20 cellular contexts compared by ENCODE assay signal in genomic region chr17:22441776-22442175, GRCh38.
A peak's percentile ranks its signal among the peaks of the same experiment; 100 is the strongest.
DNase-seq lines count a peak whose midpoint lies in the region; ATAC-seq and TF ChIP-seq lines count a peak whose summit lies in the region.
"Had no signal": no experiment of that assay in that cellular context is flagged by ENCODE, and none has a peak within 500 bp of the region (broad histone marks: within the 10 kb centered on the region; RNA-seq: fewer than 3 reads in every experiment).

No MANE protein-coding gene starts in this region.

- intact Hi-C loops in esophagus muscularis mucosa (cut with DNase I): no loop called here

- no peaks in the 10 kb centered on the region for H3K27me3 ChIP-seq in BLaER1
- no peaks in the 10 kb centered on the region for H3K27me3 ChIP-seq in OCI-LY1 (ENCODE audit: insufficient read depth, low read length)
- H3K27me3 ChIP-seq in esophagus muscularis mucosa: peaks cover 0 to 16% (median 0%) of the 10 kb centered on the region in 4 donors

- TF ChIP-seq POLR2A in esophagus muscularis mucosa (IDR thresholded peaks at IDR 0.05; ENCODE audit: low read depth): no peak

- H3K36me3 ChIP-seq in BLaER1: no peaks in the 10 kb centered on the region
- no peaks in the 10 kb centered on the region for H3K36me3 ChIP-seq in OCI-LY1 (ENCODE audit: insufficient read depth, low read length)
- no peaks in the 10 kb centered on the region for H3K36me3 ChIP-seq in esophagus muscularis mucosa
- H3K36me3 ChIP-seq: HAP-1 had no signal

- TF ChIP-seq CTCF in OCI-LY1 (IDR thresholded peaks at IDR 0.05; ENCODE audit: low read length) (no peak), esophagus muscularis mucosa (IDR thresholded peaks at IDR 0.05) (no peak)

- H4K20me1 ChIP-seq in BLaER1 (no peaks in the 10 kb centered on the region), OCI-LY1 (ENCODE audit: insufficient read depth, low read length) (no peaks in the 10 kb centered on the region)

- no peak overlapping the region for H3K9ac ChIP-seq in BLaER1
- peak overlapping the region; percentile 37; the same call in 1 of the 2 replicates for H3K9ac ChIP-seq in OCI-LY1 (ENCODE audit: low read length)

- 63% methylated on average over 7 of the region's 7 CpGs for WGBS in esophagus muscularis mucosa

- peak; percentile 47 for DNase-seq in Jurkat, Clone E6-1 (ENCODE audit: low read depth, low spot score)
- DNase-seq in esophagus muscularis mucosa (ENCODE audit: extremely low spot score): peak; percentile 77
- no peak for DNase-seq in dermis blood vessel endothelial cell
- DNase-seq in activated CD4-positive, alpha-beta T cell treated with anti-CD3 and anti-CD28 coated beads for 48 hours: no peak
- no peak for DNase-seq in C1 segment of cervical spinal cord (lab: John Stamatoyannopoulos, UW)
- DNase-seq: Caco-2; CD4-positive, CD25-positive, alpha-beta regulatory T cell; CD8-positive, alpha-beta T cell; DMS153; EL; GDM1; HFFc6 had no signal

- ATAC-seq in HG02623 (IDR thresholded peaks at IDR 0.05; ENCODE audit: unreplicated experiment): no peak
- ATAC-seq: CD8-positive, alpha-beta T cell; GM12878; GM23338 had no signal

- no peaks in the 10 kb centered on the region for H3K9me3 ChIP-seq in BLaER1
- no peaks in the 10 kb centered on the region for H3K9me3 ChIP-seq in OCI-LY1 (ENCODE audit: low read length)
- no peaks in the 10 kb centered on the region for H3K9me3 ChIP-seq in esophagus muscularis mucosa
- H3K9me3 ChIP-seq: Caco-2, HAP-1 had no signal

- no peak for TF ChIP-seq EP300 in esophagus muscularis mucosa (IDR thresholded peaks at IDR 0.05)

- no peaks in the 10 kb centered on the region for H3K79me2 ChIP-seq in OCI-LY1 (ENCODE audit: insufficient read depth, low read length)

- H3K9me2 ChIP-seq in OCI-LY1 (ENCODE audit: low read depth, low read length): no peaks in the 10 kb centered on the region

- H3K4me2 ChIP-seq in BLaER1 (peak overlapping the region; percentile 22; the same call in 1 of the 2 replicates), OCI-LY1 (ENCODE audit: low read length) (peak overlapping the region; percentile 21; the same call in 1 of the 2 replicates)
- H3K4me2 ChIP-seq: GM23338 had no signal

- no peaks in the 10 kb centered on the region for H3F3A ChIP-seq in OCI-LY1 (ENCODE audit: insufficient read depth, low read length)

- no peak overlapping the region for H3K4me3 ChIP-seq in BLaER1
- no peak overlapping the region for H3K4me3 ChIP-seq in Jurkat, Clone E6-1 (ENCODE audit: low read length)
- no peak overlapping the region for H3K4me3 ChIP-seq in OCI-LY1 (ENCODE audit: low read depth, low read length, poor library complexity, severe bottlenecking)
- H3K4me3 ChIP-seq in esophagus muscularis mucosa: no peak overlapping the region
- H3K4me3 ChIP-seq: GM12878, GM23338, HAP-1 had no signal

- H3K27ac ChIP-seq in BLaER1 (0 out of 2 replicates have a peak overlapping the region, but pooled peaks have one; percentile 10), OCI-LY1 (ENCODE audit: low read depth, low read length, poor library complexity, severe bottlenecking) (peak overlapping the region; percentile 93), esophagus muscularis mucosa (replicated peaks in 1 of 4) (no peak overlapping the region)
- H3K27ac ChIP-seq: 22Rv1, C4-2B had no signal

- H2AFZ ChIP-seq in OCI-LY1 (ENCODE audit: low read length): no peak overlapping the region
- H2AFZ ChIP-seq: GM23338 had no signal

- H3K4me1 ChIP-seq in BLaER1 (peaks cover 10% of the 10 kb centered on the region; the same call in 1 of the 2 replicates), OCI-LY1 (ENCODE audit: insufficient read depth, low read length, severe bottlenecking) (peaks cover 59% of the 10 kb centered on the region), esophagus muscularis mucosa (no peaks in the 10 kb centered on the region)
- H3K4me1 ChIP-seq: Caco-2, HAP-1 had no signal

Comparison
In these comparisons a context has a peak if more than half of its experiments do, and no peak if none do; other contexts are left out.
1. H3K27ac ChIP-seq: peak in BLaER1 (single experiment) and OCI-LY1 (single experiment); none in esophagus muscularis mucosa (0 of 4).
2. DNase-seq: peak in Jurkat, Clone E6-1 (single experiment) and esophagus muscularis mucosa (single experiment); none in dermis blood vessel endothelial cell (single experiment), activated CD4-positive, alpha-beta T cell treated with anti-CD3 and anti-CD28 coated beads for 48 hours (single experiment) and C1 segment of cervical spinal cord (0 of 14).